ENCODE assay signal across 20 cellular contexts in the genomic region with DNA sequence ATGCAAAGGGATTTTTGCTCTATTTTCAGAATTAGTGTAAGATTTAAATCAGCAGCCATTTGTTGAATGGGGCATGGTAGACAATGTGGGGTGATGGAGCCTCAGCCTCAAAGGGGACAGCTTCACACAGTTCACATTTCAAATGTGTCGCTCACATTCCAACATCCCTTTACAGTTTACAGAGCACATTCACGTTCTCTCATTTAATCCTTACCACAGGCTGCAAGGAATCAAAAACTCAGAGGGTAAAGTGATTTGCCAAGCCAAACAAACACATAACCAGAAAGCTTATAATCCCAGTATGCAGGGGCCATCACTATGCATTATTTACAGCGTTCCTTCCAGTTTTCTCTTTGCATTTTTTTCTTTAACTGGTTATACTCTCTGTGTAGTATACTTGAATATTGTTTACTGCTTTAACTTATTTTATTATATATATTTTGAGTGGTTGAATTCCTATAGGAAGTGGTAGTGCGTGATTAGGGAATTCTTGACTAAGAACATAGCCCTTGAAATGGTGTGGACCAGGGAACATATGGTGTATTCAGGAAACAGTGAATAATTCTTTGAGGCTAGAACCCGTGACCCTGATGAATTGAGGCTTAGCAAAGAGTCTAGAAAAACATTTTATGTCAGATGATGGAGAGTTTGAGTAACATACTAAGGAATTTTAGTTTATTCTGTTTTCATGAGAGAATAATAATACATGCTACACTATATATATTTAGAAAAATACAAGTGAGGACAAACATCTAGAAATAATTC.
"Had no signal": no experiment of that assay in that cellular context is flagged by ENCODE, and none has a peak within 500 bp of the region (broad histone marks: within the 10 kb centered on the region; RNA-seq: fewer than 3 reads in every experiment).

No MANE protein-coding gene starts in this region.

- H3K4me1 ChIP-seq: gastrocnemius medialis, heart left ventricle, sigmoid colon, spleen had no signal

- H3K27me3 Mint-ChIP-seq: stimulated activated naive B cell treated with anti-CD40 and anti-IgM and Interleukin-4, amounts not matched to agents 10 μg/mL and 1 μg/mL and 100 μg/mL, for 72 hours had no signal

- H3K27ac Mint-ChIP-seq: activated CD4-positive, alpha-beta memory T cell treated with anti-CD3 and anti-CD28 coated beads, Interleukin-2, amount 10 ng/mL, durations not matched to agents 7 days and 5 days; activated CD4-positive, alpha-beta T cell treated with anti-CD3 and anti-CD28 coated beads for 36 hours; activated CD8-positive, alpha-beta memory T cell treated with anti-CD3 and anti-CD28 coated beads, Interleukin-2, amount 10 ng/mL, durations not matched to agents 7 days and 5 days; activated naive CD4-positive, alpha-beta T cell treated with anti-CD3 and anti-CD28 coated beads for 36 hours; activated naive CD8-positive, alpha-beta T cell treated with anti-CD3 and anti-CD28 coated beads, Interleukin-2, amount 50 U/mL, for 24 hours; effector memory CD8-positive, alpha-beta T cell; naive thymus-derived CD8-positive, alpha-beta T cell; stimulated activated naive B cell treated with anti-CD40 and anti-IgM and Interleukin-4, amounts not matched to agents 10 μg/mL and 1 μg/mL and 100 μg/mL, for 72 hours; WTC11 had no signal

- H3K36me3 Mint-ChIP-seq: activated CD8-positive, alpha-beta memory T cell treated with anti-CD3 and anti-CD28 coated beads, Interleukin-2, amount 10 ng/mL, durations not matched to agents 7 days and 5 days; naive thymus-derived CD8-positive, alpha-beta T cell; stimulated activated naive B cell treated with anti-CD40 and anti-IgM and Interleukin-4, amounts not matched to agents 10 μg/mL and 1 μg/mL and 100 μg/mL, for 72 hours; WTC11 had no signal

- H3K4me1 Mint-ChIP-seq: activated naive CD8-positive, alpha-beta T cell treated with anti-CD3 and anti-CD28 coated beads, Interleukin-2, amount 50 U/mL, for 24 hours; stimulated activated naive B cell treated with anti-CD40 and anti-IgM and Interleukin-4, amounts not matched to agents 10 μg/mL and 1 μg/mL and 100 μg/mL, for 72 hours had no signal

- H3K9me3 ChIP-seq: gastrocnemius medialis, heart left ventricle, neutrophil, sigmoid colon, spleen had no signal

- H3K4me3 ChIP-seq: gastrocnemius medialis, heart left ventricle, sigmoid colon, spleen had no signal

- H3K4me3 Mint-ChIP-seq: activated CD4-positive, alpha-beta memory T cell treated with anti-CD3 and anti-CD28 coated beads, Interleukin-2, amount 10 ng/mL, durations not matched to agents 7 days and 5 days; activated CD4-positive, alpha-beta T cell treated with anti-CD3 and anti-CD28 coated beads for 36 hours; activated CD8-positive, alpha-beta memory T cell treated with anti-CD3 and anti-CD28 coated beads, Interleukin-2, amount 10 ng/mL, durations not matched to agents 7 days and 5 days; activated naive CD4-positive, alpha-beta T cell treated with anti-CD3 and anti-CD28 coated beads for 36 hours; activated naive CD8-positive, alpha-beta T cell treated with anti-CD3 and anti-CD28 coated beads, Interleukin-2, amount 50 U/mL, for 24 hours; effector memory CD8-positive, alpha-beta T cell; naive thymus-derived CD8-positive, alpha-beta T cell; stimulated activated naive B cell treated with anti-CD40 and anti-IgM and Interleukin-4, amounts not matched to agents 10 μg/mL and 1 μg/mL and 100 μg/mL, for 72 hours; WTC11 had no signal

- DNase-seq: activated CD4-positive, alpha-beta memory T cell treated with anti-CD3 and anti-CD28 coated beads, Interleukin-2, amount 10 ng/mL, durations not matched to agents 7 days and 5 days; activated CD4-positive, alpha-beta T cell treated with anti-CD3 and anti-CD28 coated beads for 36 hours; activated CD8-positive, alpha-beta memory T cell treated with anti-CD3 and anti-CD28 coated beads, Interleukin-2, amount 10 ng/mL, durations not matched to agents 7 days and 5 days; activated naive CD4-positive, alpha-beta T cell treated with anti-CD3 and anti-CD28 coated beads for 36 hours; activated naive CD8-positive, alpha-beta T cell treated with anti-CD3 and anti-CD28 coated beads, Interleukin-2, amount 50 U/mL, for 24 hours; activated T-cell treated with anti-CD3 and anti-CD28 coated beads, Interleukin-2, amount 50 U/mL, for 1 hour; effector memory CD8-positive, alpha-beta T cell; gastrocnemius medialis; heart left ventricle; kidney glomerular epithelial cell; mesendoderm; naive thymus-derived CD8-positive, alpha-beta T cell; sigmoid colon; spleen; stimulated activated CD4-positive, alpha-beta T cell treated with anti-CD3 and anti-CD28 coated beads, Interleukin-4, amount 100 ng/mL, for 4 hours; stimulated activated naive B cell treated with anti-CD40 and anti-IgM and Interleukin-4, amounts not matched to agents 10 μg/mL and 1 μg/mL and 100 μg/mL, for 72 hours; SW 1271; T-helper 2 cell had no signal

- H3K27ac ChIP-seq: gastrocnemius medialis, heart left ventricle, neutrophil, sigmoid colon, spleen had no signal

- H3K27me3 ChIP-seq: gastrocnemius medialis, sigmoid colon, spleen had no signal

- H3K9me3 Mint-ChIP-seq: activated CD4-positive, alpha-beta memory T cell treated with anti-CD3 and anti-CD28 coated beads, Interleukin-2, amount 10 ng/mL, durations not matched to agents 7 days and 5 days; activated naive CD4-positive, alpha-beta T cell treated with anti-CD3 and anti-CD28 coated beads for 36 hours; activated naive CD8-positive, alpha-beta T cell treated with anti-CD3 and anti-CD28 coated beads, Interleukin-2, amount 50 U/mL, for 24 hours; effector memory CD8-positive, alpha-beta T cell; naive thymus-derived CD8-positive, alpha-beta T cell; stimulated activated naive B cell treated with anti-CD40 and anti-IgM and Interleukin-4, amounts not matched to agents 10 μg/mL and 1 μg/mL and 100 μg/mL, for 72 hours; WTC11 had no signal

- H3K36me3 ChIP-seq: gastrocnemius medialis, heart left ventricle, neutrophil, sigmoid colon, spleen had no signal

- ATAC-seq: activated CD4-positive, alpha-beta T cell treated with anti-CD3 and anti-CD28 coated beads for 36 hours; activated CD8-positive, alpha-beta memory T cell treated with anti-CD3 and anti-CD28 coated beads, Interleukin-2, amount 10 ng/mL, durations not matched to agents 7 days and 5 days; activated naive CD8-positive, alpha-beta T cell treated with anti-CD3 and anti-CD28 coated beads, Interleukin-2, amount 50 U/mL, for 24 hours; effector memory CD8-positive, alpha-beta T cell; gastrocnemius medialis; heart left ventricle; naive thymus-derived CD8-positive, alpha-beta T cell; stimulated activated naive B cell treated with anti-CD40 and anti-IgM and Interleukin-4, amounts not matched to agents 10 μg/mL and 1 μg/mL and 100 μg/mL, for 72 hours; WTC11 had no signal
